10 cellular contexts compared by ENCODE assay signal in the genomic region with DNA sequence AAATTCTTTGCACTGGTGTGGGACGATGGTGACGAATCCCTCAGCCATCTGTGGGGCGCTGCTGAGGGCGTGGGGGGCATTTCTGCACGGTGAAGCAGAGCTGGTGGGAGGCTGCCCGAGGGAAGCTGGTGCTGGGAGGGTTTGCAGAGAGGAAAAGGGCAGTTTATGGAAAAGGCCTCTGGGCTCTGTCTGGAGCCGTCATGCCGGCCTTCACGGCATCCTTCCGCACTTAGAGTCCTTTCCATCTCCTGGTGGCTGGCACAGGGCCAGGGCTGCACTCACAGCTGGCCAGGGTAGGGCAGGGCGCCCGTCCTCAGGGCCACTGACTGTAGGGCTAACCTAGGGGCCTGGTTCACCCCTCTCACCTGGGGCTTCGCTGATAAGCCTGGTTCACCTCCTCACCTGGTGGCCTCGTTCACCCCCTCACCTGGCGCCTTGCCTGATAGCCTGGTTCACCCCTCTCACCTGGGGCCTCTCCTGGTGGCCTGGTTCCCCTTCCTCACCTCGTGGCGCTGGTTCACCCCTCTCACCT. TPM values are rescaled to one million over a fixed set of nuclear protein-coding genes. Genes with fewer than 3 reads are reported as not detected.
DNase-seq lines count a peak whose midpoint lies in the region; ATAC-seq lines count a peak whose summit lies in the region.
"Had no signal": no experiment of that assay in that cellular context is flagged by ENCODE, and none has a peak within 500 bp of the region (broad histone marks: within the 10 kb centered on the region; RNA-seq: fewer than 3 reads in every experiment).

No MANE protein-coding gene starts in this region.

- DNase-seq in GM04503 (ENCODE audit: low read depth) = peak; percentile 30
- peak; percentile 56 for DNase-seq in NCI-H69 (lab: John Stamatoyannopoulos, UW)
- no peak for DNase-seq in skeletal muscle cell (ENCODE audit: low read depth)
- no peak for DNase-seq in activated CD8-positive, alpha-beta memory T cell treated with anti-CD3 and anti-CD28 coated beads, Interleukin-2, amount 10 ng/mL, durations not matched to agents 7 days and 5 days
- no peak for DNase-seq in stimulated activated CD4-positive, alpha-beta T cell treated with anti-CD3 and anti-CD28 coated beads, Interleukin-4, amount 100 ng/mL, for 1 hour

- no peaks in the 10 kb centered on the region for H3K9me3 Mint-ChIP-seq in activated CD8-positive, alpha-beta memory T cell treated with anti-CD3 and anti-CD28 coated beads, Interleukin-2, amount 10 ng/mL, durations not matched to agents 7 days and 5 days (ENCODE audit: low read depth)
- H3K9me3 Mint-ChIP-seq: activated naive CD4-positive, alpha-beta T cell treated with anti-CD3 and anti-CD28 coated beads, Interleukin-2, amount 50 U/mL, for 24 hours; neural crest cell had no signal

- no peaks in the 10 kb centered on the region for H3K36me3 Mint-ChIP-seq in activated CD8-positive, alpha-beta memory T cell treated with anti-CD3 and anti-CD28 coated beads, Interleukin-2, amount 10 ng/mL, durations not matched to agents 7 days and 5 days
- H3K36me3 Mint-ChIP-seq: activated naive CD4-positive, alpha-beta T cell treated with anti-CD3 and anti-CD28 coated beads, Interleukin-2, amount 50 U/mL, for 24 hours had no signal

- H3K27me3 Mint-ChIP-seq in activated CD8-positive, alpha-beta memory T cell treated with anti-CD3 and anti-CD28 coated beads, Interleukin-2, amount 10 ng/mL, durations not matched to agents 7 days and 5 days = peaks cover 70% of the 10 kb centered on the region

- H3K27ac Mint-ChIP-seq in activated CD8-positive, alpha-beta memory T cell treated with anti-CD3 and anti-CD28 coated beads, Interleukin-2, amount 10 ng/mL, durations not matched to agents 7 days and 5 days = no peak overlapping the region
- H3K27ac Mint-ChIP-seq: activated naive CD4-positive, alpha-beta T cell treated with anti-CD3 and anti-CD28 coated beads, Interleukin-2, amount 50 U/mL, for 24 hours had no signal

- peak overlapping the region; percentile 37 for H3K4me3 ChIP-seq in skeletal muscle cell (ENCODE audit: low read depth, low read length)

- peaks cover 29% of the 10 kb centered on the region for H3K4me1 Mint-ChIP-seq in activated CD8-positive, alpha-beta memory T cell treated with anti-CD3 and anti-CD28 coated beads, Interleukin-2, amount 10 ng/mL, durations not matched to agents 7 days and 5 days

- ATAC-seq in esophagus mucosa (peak; percentile 25), HG02970 (IDR thresholded peaks at IDR 0.05; ENCODE audit: low FRiP score, unreplicated experiment) (no peak), HG03571 (IDR thresholded peaks at IDR 0.05; ENCODE audit: unreplicated experiment) (no peak)
- no peak for ATAC-seq in activated CD8-positive, alpha-beta memory T cell treated with anti-CD3 and anti-CD28 coated beads, Interleukin-2, amount 10 ng/mL, durations not matched to agents 7 days and 5 days

- no peak overlapping the region for H3K4me3 Mint-ChIP-seq in activated CD8-positive, alpha-beta memory T cell treated with anti-CD3 and anti-CD28 coated beads, Interleukin-2, amount 10 ng/mL, durations not matched to agents 7 days and 5 days
- H3K4me3 Mint-ChIP-seq: activated naive CD4-positive, alpha-beta T cell treated with anti-CD3 and anti-CD28 coated beads, Interleukin-2, amount 50 U/mL, for 24 hours; neural crest cell had no signal

- CTCF ChIA-PET in activated CD8-positive, alpha-beta memory T cell treated with anti-CD3 and anti-CD28 coated beads, Interleukin-2, amount 10 ng/mL, durations not matched to agents 7 days and 5 days (lab: Charles Lee) = interaction anchor here (2.5 to 10.4 kb wide), 2 partner anchors 17 to 23 kb away, joined by 11 to 70 read pairs; no protein-coding TSS in a partner anchor

RNA-seq across cellular contexts. Expression of gene AMZ1, which starts 0.6 kb away (rescaled TPM):
- 0.12 TPM for total RNA-seq in esophagus mucosa
- under 1 TPM; 0.29 to 0.40 TPM for total RNA-seq in activated CD8-positive, alpha-beta memory T cell treated with anti-CD3 and anti-CD28 coated beads, Interleukin-2, amount 10 ng/mL, durations not matched to agents 7 days and 5 days
- total RNA-seq: neural crest cell had no signal

RNA-seq across cellular contexts. Expression of gene TTYH3, which starts 55.6 kb away (rescaled TPM):
- total RNA-seq in esophagus mucosa = 11.7 TPM
- total RNA-seq in activated CD8-positive, alpha-beta memory T cell treated with anti-CD3 and anti-CD28 coated beads, Interleukin-2, amount 10 ng/mL, durations not matched to agents 7 days and 5 days = 10 to 100 TPM; 19.9 to 31.7 TPM

Comparison
In these comparisons a context has a peak if more than half of its experiments do, and no peak if none do; other contexts are left out.
1. DNase-seq: peak in GM04503 (single experiment) and NCI-H69 (single experiment); none in skeletal muscle cell (single experiment), activated CD8-positive, alpha-beta memory T cell treated with anti-CD3 and anti-CD28 coated beads, Interleukin-2, amount 10 ng/mL, durations not matched to agents 7 days and 5 days (single experiment) and stimulated activated CD4-positive, alpha-beta T cell treated with anti-CD3 and anti-CD28 coated beads, Interleukin-4, amount 100 ng/mL, for 1 hour (single experiment).